Comparison of ENCODE assay signal across 8 cellular contexts in genomic region chr12:46933947-46934346, GRCh38.
DNase-seq lines count a peak whose midpoint lies in the region; ATAC-seq and TF ChIP-seq lines count a peak whose summit lies in the region.

No MANE protein-coding gene starts in this region.

- TF ChIP-seq CTCF in mammary epithelial cell (conservative IDR thresholded peaks at IDR 0.05 in 1 of 2, IDR thresholded peaks at IDR 0.05 in 1 of 2; ENCODE audit: extremely low read depth in 1 of 2, insufficient read depth in 1 of 2, low read depth in 1 of 2, low read length in 2 of 2): peak; percentile 70 to 75
- peak; percentile 41 to 43 for TF ChIP-seq CTCF in left lung (IDR thresholded peaks at IDR 0.05)
- peak in 1 of 3 experiments; percentile 20 for TF ChIP-seq CTCF in testis (IDR thresholded peaks at IDR 0.05)

- H3K4me1 ChIP-seq in mammary epithelial cell (ENCODE audit: insufficient read depth, low read length) (peaks cover 8% of the 10 kb centered on the region), left lung (peaks cover 0 to 4% of the 10 kb centered on the region in 2 donors), testis (no peaks in the 10 kb centered on the region)

- intact Hi-C loops in mammary epithelial cell (cut with micrococcal nuclease): loop anchor here (1.0 to 10.0 kb wide), 11 partner anchors 51 to 944 kb away; partner anchors contain the start of genes SCAF11 and SLC38A2
- intact Hi-C loops in left lung (cut with DNase I): loop anchor here in 1 of 2 donors (10.0 kb wide), 1 partner anchor 249 kb away; no protein-coding TSS in a partner anchor
- intact Hi-C loops in testis (cut with DNase I; ENCODE audit: low total_unique reads): no loop called here

- ATAC-seq in left lung: peak; percentile 88

- no peak overlapping the region for H3K9ac ChIP-seq in mammary epithelial cell (ENCODE audit: insufficient read depth, low read length)

- WGBS in mammary epithelial cell (ENCODE audit: low coverage, missing lambda C conversion rate): 64% methylated on average over 1 of the region's 1 CpG
- 46 to 56% methylated on average over 1 of the region's 1 CpG for WGBS in testis, 2 donors

- in situ Hi-C loops in mammary epithelial cell (cut with MboI; ENCODE audit: low sequenced_read_pairs in 2 of 2): loop anchor here in 1 of 2 donors (10.0 to 25.0 kb wide), 2 partner anchors 269 to 772 kb away; no protein-coding TSS in a partner anchor

- H3K27me3 ChIP-seq in mammary epithelial cell (ENCODE audit: insufficient read depth, low read length) (no peaks in the 10 kb centered on the region), left lung (no peaks in the 10 kb centered on the region), testis (no peaks in the 10 kb centered on the region)

- H4K20me1 ChIP-seq in mammary epithelial cell (ENCODE audit: insufficient read depth, low read length): no peaks in the 10 kb centered on the region

- H3K27ac ChIP-seq in mammary epithelial cell (ENCODE audit: insufficient read depth, low read depth, low read length) (no peak overlapping the region), left lung (no peak overlapping the region), testis (no peak overlapping the region)

- CTCF ChIA-PET in mammary epithelial cell (lab: Charles Lee; ENCODE audit: low non-redundant PET): interaction anchor here (0.7 kb wide), 1 partner anchor 160 kb away, joined by 4 read pairs; no protein-coding TSS in a partner anchor

- BruUV-seq in mammary epithelial cell (replicated peaks; lab: Mats Ljungman, UMichigan): no TSS peak

- DNase-seq in NCI-H1092 treated with DMSO at 0.1 percent for 48 hours (lab: John Stamatoyannopoulos, UW): peak; percentile 13
- DNase-seq in NCI-H1092 (lab: John Stamatoyannopoulos, UW): no peak
- peak; percentile 41 for DNase-seq in NCI-H1105 treated with DMSO at 0.1 percent for 48 hours (lab: John Stamatoyannopoulos, UW)
- peak; percentile 52 for DNase-seq in mammary epithelial cell
- no peak for DNase-seq in left lung
- DNase-seq in testis: no peak
- no peak for DNase-seq in activated T-cell treated with anti-CD3 and anti-CD28 coated beads, Interleukin-2, amount 50 U/mL, for 1 hour
- DNase-seq in stimulated activated CD4-positive, alpha-beta T cell treated with anti-CD3 and anti-CD28 coated beads, Interleukin-4, amount 100 ng/mL, for 4 hours: no peak

- H3K4me3 ChIP-seq in mammary epithelial cell (replicated peaks in 1 of 3; ENCODE audit: insufficient read depth in 1 of 3, low read depth in 2 of 3, low read length in 3 of 3): no peak overlapping the region
- H3K4me3 ChIP-seq in left lung: no peak overlapping the region
- H3K4me3 ChIP-seq in testis: no peak overlapping the region

- dilution Hi-C loops in mammary epithelial cell (cut with HindIII; ENCODE audit: low sequenced_read_pairs): no loop called here

- no peaks in the 10 kb centered on the region for H3K9me3 ChIP-seq in mammary epithelial cell (replicated peaks; ENCODE audit: insufficient read depth, low read length)
- H3K9me3 ChIP-seq in left lung: no peaks in the 10 kb centered on the region
- no peaks in the 10 kb centered on the region for H3K9me3 ChIP-seq in testis

- no peak for TF ChIP-seq POLR2A in testis (IDR thresholded peaks at IDR 0.05)

- H2AFZ ChIP-seq in mammary epithelial cell (ENCODE audit: low read depth, low read length): no peak overlapping the region

- no peaks in the 10 kb centered on the region for H3K36me3 ChIP-seq in mammary epithelial cell (ENCODE audit: insufficient read depth, low read length)
- H3K36me3 ChIP-seq in left lung: no peaks in the 10 kb centered on the region
- no peaks in the 10 kb centered on the region for H3K36me3 ChIP-seq in testis (ENCODE audit: low read depth, missing control alignments)

- no peak overlapping the region for H3K4me2 ChIP-seq in mammary epithelial cell (ENCODE audit: insufficient read depth, low read depth, low read length)

- H3K79me2 ChIP-seq in mammary epithelial cell (ENCODE audit: insufficient read depth, low read length): no peaks in the 10 kb centered on the region

Comparison
In these comparisons a context has a peak if more than half of its experiments do, and no peak if none do; other contexts are left out.
1. DNase-seq: peak in NCI-H1092 treated with DMSO at 0.1 percent for 48 hours (single experiment), NCI-H1105 treated with DMSO at 0.1 percent for 48 hours (single experiment) and mammary epithelial cell (single experiment); none in NCI-H1092 (single experiment), left lung (0 of 2), testis (single experiment), activated T-cell treated with anti-CD3 and anti-CD28 coated beads, Interleukin-2, amount 50 U/mL, for 1 hour (single experiment) and stimulated activated CD4-positive, alpha-beta T cell treated with anti-CD3 and anti-CD28 coated beads, Interleukin-4, amount 100 ng/mL, for 4 hours (0 of 2).